9 cellular contexts compared by ENCODE assay signal in genomic region chr10:30591249-30591670, GRCh38. TPM values are rescaled to one million over a fixed set of nuclear protein-coding genes. Genes with fewer than 3 reads are reported as not detected.
DNase-seq lines count a peak whose midpoint lies in the region; TF ChIP-seq lines count a peak whose summit lies in the region.
"Had no signal": no experiment of that assay in that cellular context is flagged by ENCODE, and none has a peak within 500 bp of the region (broad histone marks: within the 10 kb centered on the region; RNA-seq: fewer than 3 reads in every experiment).

No MANE protein-coding gene starts in this region.

- H3K9me3 ChIP-seq in uterus = no peaks in the 10 kb centered on the region

- no peaks in the 10 kb centered on the region for H3K4me1 ChIP-seq in uterus

- H3K4me3 ChIP-seq in uterus = no peak overlapping the region

- H3K9me3 Mint-ChIP-seq in endothelial cell (ENCODE audit: unreplicated experiment) = no peaks in the 10 kb centered on the region

- peak; percentile 45 for TF ChIP-seq CTCF in GM10248 (IDR thresholded peaks at IDR 0.05; ENCODE audit: control extremely low read depth, extremely low read depth, low read depth, missing control alignments)
- TF ChIP-seq CTCF in endothelial cell (IDR thresholded peaks at IDR 0.05; ENCODE audit: unreplicated experiment) = peak; percentile 79
- peak; percentile 73 to 87 (median 79) for TF ChIP-seq CTCF in uterus (IDR thresholded peaks at IDR 0.05)

- H3K27me3 Mint-ChIP-seq in endothelial cell (ENCODE audit: unreplicated experiment) = peaks cover 4% of the 10 kb centered on the region

- H3K27ac ChIP-seq in uterus = no peak overlapping the region

- POLR2A ChIA-PET in GM10248 (lab: Yijun Ruan, JAX) = interaction anchor here (0.6 kb wide), 1 partner anchor 158 kb away, joined by 6 read pairs; no protein-coding TSS in a partner anchor

- TF ChIP-seq POLR2A in uterus (IDR thresholded peaks at IDR 0.05) = no peak

- H3K4me3 Mint-ChIP-seq in endothelial cell (ENCODE audit: unreplicated experiment) = no peak overlapping the region

- CTCF ChIA-PET in GM10248 (lab: Yijun Ruan, JAX) = interaction anchor here (0.7 to 9.2 kb wide), 77 partner anchors 9 to 592 kb away, joined by 3 to 167 read pairs (median 5); partner anchors contain the start of gene LYZL2

- H3K27me3 ChIP-seq in uterus = no peaks in the 10 kb centered on the region

- peak; percentile 34 for DNase-seq in ACHN
- DNase-seq in GM10248 (ENCODE audit: extremely low spot score) = peak; percentile 47
- peak; percentile 7 for DNase-seq in NCI-H2196 treated with DMSO at 0.1 percent for 48 hours (lab: John Stamatoyannopoulos, UW; ENCODE audit: unreplicated experiment)
- DNase-seq in activated CD4-positive, alpha-beta T cell treated with anti-CD3 and anti-CD28 coated beads, Interleukin-2, amount 50 U/mL, for 1 hour = peak; percentile 21
- DNase-seq in endothelial cell (ENCODE audit: low spot score) = peak; percentile 39
- peak; percentile 45 for DNase-seq in mucosa of gallbladder (ENCODE audit: low spot score)
- peak; percentile 27 to 34 for DNase-seq in uterus
- DNase-seq in GF-D8 (lab: John Stamatoyannopoulos, UW) = no peak

- H3K36me3 ChIP-seq in uterus = no peaks in the 10 kb centered on the region

- no peaks in the 10 kb centered on the region for H3K36me3 Mint-ChIP-seq in endothelial cell (ENCODE audit: low read depth, unreplicated experiment)

- intact Hi-C loops in uterus (cut with DNase I; ENCODE audit: low total_unique reads) = loop anchor here (5.0 kb wide), 2 partner anchors 54 to 194 kb away; no protein-coding TSS in a partner anchor

- H3K27ac Mint-ChIP-seq in endothelial cell (ENCODE audit: unreplicated experiment) = peak overlapping the region; percentile 74

- in situ Hi-C loops in ACHN (cut with HindIII; ENCODE audit: low pct_ligation_motif_present, low pct_unique_long_range_greater_than_20kb, low sequenced_read_pairs) = no loop called here

- peaks cover 12% of the 10 kb centered on the region for H3K4me1 Mint-ChIP-seq in endothelial cell (ENCODE audit: unreplicated experiment)

RNA-seq across cellular contexts. Expression of gene LYZL2, which starts 38.3 kb away (rescaled TPM):
- total RNA-seq in endothelial cell (ENCODE audit: unreplicated experiment) (not detected), mucosa of gallbladder (not detected), uterus (not detected)
- total RNA-seq: mononuclear cell had no signal
